In the genomic region with DNA sequence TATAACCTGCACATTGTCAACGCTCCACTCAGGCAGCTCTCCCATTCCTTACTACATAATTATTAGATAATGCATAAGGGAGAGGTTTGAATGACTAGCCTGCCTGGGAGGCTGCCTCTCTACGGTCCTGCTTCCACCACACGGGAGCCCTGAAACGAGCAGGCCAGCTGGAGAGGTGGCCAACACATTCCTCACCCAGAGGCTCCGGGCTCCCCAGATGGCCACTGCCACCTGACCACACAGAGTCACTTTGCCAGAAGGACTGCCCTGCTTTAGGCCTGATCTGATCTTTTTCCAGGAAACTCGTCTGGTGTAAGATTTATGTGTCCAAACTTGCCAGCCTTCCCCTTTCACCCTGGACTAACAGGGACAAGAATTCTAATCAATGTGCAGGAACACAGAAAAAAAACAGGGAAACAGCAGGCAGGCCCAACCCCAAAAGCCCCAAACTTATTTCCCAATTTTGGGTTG, we compare ENCODE assay signal across 8 cellular contexts.
A peak's percentile ranks its signal among the peaks of the same experiment; 100 is the strongest.
DNase-seq lines count a peak whose midpoint lies in the region; ATAC-seq lines count a peak whose summit lies in the region.

No MANE protein-coding gene starts in this region.

- no peaks in the 10 kb centered on the region for H3K36me3 ChIP-seq in subcutaneous abdominal adipose tissue (ENCODE audit: control insufficient read depth in 5 of 5, insufficient read depth in 5 of 5, low read length in 5 of 5)

- peak overlapping the region; percentile 83 for H3K4me3 Mint-ChIP-seq in T-helper 1 cell treated with Interleukin-12 subunit alpha and Interleukin-12 subunit beta and Interleukin-4 antibody, amounts not matched to agents 30 μg/mL and 1 μg/mL, for 36 hours
- peak overlapping the region; percentile 80 for H3K4me3 Mint-ChIP-seq in activated naive CD8-positive, alpha-beta T cell treated with anti-CD3 and anti-CD28 coated beads, Interleukin-2, amount 50 U/mL, for 24 hours

- H3K36me3 Mint-ChIP-seq in T-helper 1 cell treated with Interleukin-12 subunit alpha and Interleukin-12 subunit beta and Interleukin-4 antibody, amounts not matched to agents 30 μg/mL and 1 μg/mL, for 36 hours (ENCODE audit: low read depth): peaks cover 3% of the 10 kb centered on the region
- H3K36me3 Mint-ChIP-seq in activated naive CD8-positive, alpha-beta T cell treated with anti-CD3 and anti-CD28 coated beads, Interleukin-2, amount 50 U/mL, for 24 hours (ENCODE audit: low read depth): no peaks in the 10 kb centered on the region

- no peaks in the 10 kb centered on the region for H3K27me3 ChIP-seq in subcutaneous abdominal adipose tissue (ENCODE audit: control insufficient read depth in 5 of 5, insufficient read depth in 4 of 5, low read length in 5 of 5)

- H3K27ac Mint-ChIP-seq in T-helper 1 cell treated with Interleukin-12 subunit alpha and Interleukin-12 subunit beta and Interleukin-4 antibody, amounts not matched to agents 30 μg/mL and 1 μg/mL, for 36 hours: peak overlapping the region; percentile 93
- H3K27ac Mint-ChIP-seq in activated naive CD8-positive, alpha-beta T cell treated with anti-CD3 and anti-CD28 coated beads, Interleukin-2, amount 50 U/mL, for 24 hours: peak overlapping the region; percentile 85

- peaks cover 0 to 42% (median 38%) of the 10 kb centered on the region in 5 donors for H3K4me1 ChIP-seq in subcutaneous abdominal adipose tissue (ENCODE audit: control insufficient read depth in 5 of 5, insufficient read depth in 5 of 5, low read length in 5 of 5)

- H3K9me3 Mint-ChIP-seq in T-helper 1 cell treated with Interleukin-12 subunit alpha and Interleukin-12 subunit beta and Interleukin-4 antibody, amounts not matched to agents 30 μg/mL and 1 μg/mL, for 36 hours: no peaks in the 10 kb centered on the region
- H3K9me3 Mint-ChIP-seq in activated naive CD8-positive, alpha-beta T cell treated with anti-CD3 and anti-CD28 coated beads, Interleukin-2, amount 50 U/mL, for 24 hours: no peaks in the 10 kb centered on the region

- H3K9me3 ChIP-seq in subcutaneous abdominal adipose tissue (ENCODE audit: control insufficient read depth in 5 of 5, low read length in 5 of 5): no peaks in the 10 kb centered on the region

- peak overlapping the region; percentile 57 to 82 (median 70) for H3K9ac ChIP-seq in subcutaneous abdominal adipose tissue (ENCODE audit: low read length in 5 of 5)

- peak overlapping the region; percentile 95 for H3K27ac ChIP-seq in subcutaneous abdominal adipose tissue (ENCODE audit: low read depth, low read length)

- no peak for ATAC-seq in activated naive CD8-positive, alpha-beta T cell treated with anti-CD3 and anti-CD28 coated beads, Interleukin-2, amount 50 U/mL, for 24 hours
- ATAC-seq in HG02852 (IDR thresholded peaks at IDR 0.05; ENCODE audit: unreplicated experiment): no peak

- H3K4me3 ChIP-seq in subcutaneous abdominal adipose tissue (ENCODE audit: low read depth in 1 of 5, low read length in 5 of 5): peak overlapping the region; percentile 53 to 68 (median 66)

- no peaks in the 10 kb centered on the region for H3K27me3 Mint-ChIP-seq in T-helper 1 cell treated with Interleukin-12 subunit alpha and Interleukin-12 subunit beta and Interleukin-4 antibody, amounts not matched to agents 30 μg/mL and 1 μg/mL, for 36 hours (ENCODE audit: low read depth)
- no peaks in the 10 kb centered on the region for H3K27me3 Mint-ChIP-seq in activated naive CD8-positive, alpha-beta T cell treated with anti-CD3 and anti-CD28 coated beads, Interleukin-2, amount 50 U/mL, for 24 hours

- H3K4me1 Mint-ChIP-seq in T-helper 1 cell treated with Interleukin-12 subunit alpha and Interleukin-12 subunit beta and Interleukin-4 antibody, amounts not matched to agents 30 μg/mL and 1 μg/mL, for 36 hours (ENCODE audit: low read depth): peaks cover 61% of the 10 kb centered on the region
- peaks cover 45% of the 10 kb centered on the region for H3K4me1 Mint-ChIP-seq in activated naive CD8-positive, alpha-beta T cell treated with anti-CD3 and anti-CD28 coated beads, Interleukin-2, amount 50 U/mL, for 24 hours

- no peak for DNase-seq in T-helper 1 cell
- DNase-seq in activated naive CD8-positive, alpha-beta T cell treated with anti-CD3 and anti-CD28 coated beads, Interleukin-2, amount 50 U/mL, for 24 hours: no peak
- peak; percentile 47 for DNase-seq in kidney tubule cell (ENCODE audit: low spot score)
- DNase-seq in NCI-H2081 treated with DMSO at 0.1 percent for 48 hours (lab: John Stamatoyannopoulos, UW): no peak
- no peak for DNase-seq in SHP77 (lab: John Stamatoyannopoulos, UW)
